ENCODE assay signal across 16 cellular contexts in genomic region chr10:76072384-76072783, GRCh38.
DNase-seq lines count a peak whose midpoint lies in the region; ATAC-seq, FAIRE-seq and TF ChIP-seq lines count a peak whose summit lies in the region.
"Had no signal": no experiment of that assay in that cellular context is flagged by ENCODE, and none has a peak within 500 bp of the region (broad histone marks: within the 10 kb centered on the region; RNA-seq: fewer than 3 reads in every experiment).

No MANE protein-coding gene starts in this region.

- H3K36me3 Mint-ChIP-seq in osteocyte (ENCODE audit: unreplicated experiment) (no peaks in the 10 kb centered on the region), MCF 10A (ENCODE audit: insufficient read depth, unreplicated experiment) (no peaks in the 10 kb centered on the region)
- no peaks in the 10 kb centered on the region for H3K36me3 Mint-ChIP-seq in CD4-positive, alpha-beta T cell (ENCODE audit: low read depth)
- H3K36me3 Mint-ChIP-seq: CD4-positive, alpha-beta memory T cell had no signal

- DNase-seq in LNCaP clone FGC (ENCODE audit: low read depth) (peak; percentile 63), bronchial epithelial cell (ENCODE audit: low read depth) (no peak), osteocyte (ENCODE audit: extremely low spot score, unreplicated experiment) (no peak), germinal center (ENCODE audit: low spot score) (no peak), MCF 10A (ENCODE audit: unreplicated experiment) (no peak)
- no peak for DNase-seq in CD4-positive, alpha-beta T cell
- DNase-seq: C1 segment of cervical spinal cord; CD4-positive, alpha-beta memory T cell; DMS79; H7 had no signal

- TF ChIP-seq CTCF in LNCaP clone FGC (IDR thresholded peaks at IDR 0.05; ENCODE audit: control insufficient read depth, extremely low read depth, insufficient read depth), result no peak
- no peak for TF ChIP-seq CTCF in bronchial epithelial cell (IDR thresholded peaks at IDR 0.05; ENCODE audit: insufficient read depth, low read length, severe bottlenecking)
- TF ChIP-seq CTCF in osteocyte (IDR thresholded peaks at IDR 0.05), result no peak
- no peak for TF ChIP-seq CTCF in CD4-positive, alpha-beta T cell (IDR thresholded peaks at IDR 0.05)
- no peak for TF ChIP-seq CTCF in MCF 10A (IDR thresholded peaks at IDR 0.05; ENCODE audit: unreplicated experiment)

- H3K4me3 ChIP-seq in LNCaP clone FGC (ENCODE audit: low read depth, low read length), result no peak overlapping the region
- no peak overlapping the region for H3K4me3 ChIP-seq in bronchial epithelial cell (ENCODE audit: low read depth, low read length)
- H3K4me3 ChIP-seq: GM12878, GM23338 had no signal

- BruUV-seq in MCF 10A (replicated peaks; lab: Mats Ljungman, UMichigan), result no TSS peak

- no peaks in the 10 kb centered on the region for H3K9me3 ChIP-seq in CD4-positive, alpha-beta T cell (ENCODE audit: control insufficient read depth, low read length)

- FAIRE-seq in bronchial epithelial cell (lab: Jason Lieb, UNC), result peak; percentile 18
- FAIRE-seq: A204.1, GM12878, GM18507 had no signal

- CTCF ChIA-PET in CD4-positive, alpha-beta T cell (lab: Charles Lee), result no interaction called here
- CTCF ChIA-PET in MCF 10A (lab: Yijun Ruan, JAX), result no interaction called here

- H3K9me3 Mint-ChIP-seq in osteocyte (ENCODE audit: unreplicated experiment) (peaks cover 7% of the 10 kb centered on the region), MCF 10A (ENCODE audit: unreplicated experiment) (peaks cover 7% of the 10 kb centered on the region)
- no peaks in the 10 kb centered on the region for H3K9me3 Mint-ChIP-seq in CD4-positive, alpha-beta T cell

- no peak for ATAC-seq in CD4-positive, alpha-beta T cell (ENCODE audit: poor library complexity)
- ATAC-seq in GM19395 (IDR thresholded peaks at IDR 0.05; ENCODE audit: unreplicated experiment), result no peak
- ATAC-seq: GM12878, GM23338 had no signal

- no peak overlapping the region for H3K4me3 Mint-ChIP-seq in osteocyte (ENCODE audit: unreplicated experiment)
- no peak overlapping the region for H3K4me3 Mint-ChIP-seq in CD4-positive, alpha-beta T cell
- no peak overlapping the region for H3K4me3 Mint-ChIP-seq in MCF 10A (ENCODE audit: unreplicated experiment)
- H3K4me3 Mint-ChIP-seq: B cell; CD4-positive, alpha-beta memory T cell; GM23338 had no signal

- H3K27me3 Mint-ChIP-seq in osteocyte (ENCODE audit: unreplicated experiment) (peaks cover 3% of the 10 kb centered on the region), MCF 10A (ENCODE audit: insufficient read depth, unreplicated experiment) (no peaks in the 10 kb centered on the region)
- H3K27me3 Mint-ChIP-seq in CD4-positive, alpha-beta T cell, result no peaks in the 10 kb centered on the region
- H3K27me3 Mint-ChIP-seq: B cell; CD4-positive, alpha-beta memory T cell had no signal

- no peak overlapping the region for H3K27ac ChIP-seq in CD4-positive, alpha-beta T cell (ENCODE audit: low read depth, low read length)

- no peaks in the 10 kb centered on the region for H3K27me3 ChIP-seq in bronchial epithelial cell (ENCODE audit: control insufficient read depth, insufficient read depth, low read length)
- H3K27me3 ChIP-seq in CD4-positive, alpha-beta T cell (ENCODE audit: control insufficient read depth, insufficient read depth, low read length), result no peaks in the 10 kb centered on the region

- POLR2A ChIA-PET in CD4-positive, alpha-beta T cell (lab: Charles Lee), result interaction anchor here (0.7 kb wide), 1 partner anchor 387 kb away, joined by 3 read pairs; no protein-coding TSS in a partner anchor
- POLR2A ChIA-PET in MCF 10A (lab: Yijun Ruan, JAX), result interaction anchor here (0.6 kb wide), 1 partner anchor 1882 kb away, joined by 3 read pairs; no protein-coding TSS in a partner anchor

- H3K4me1 Mint-ChIP-seq in osteocyte (ENCODE audit: unreplicated experiment) (peaks cover 20% of the 10 kb centered on the region), MCF 10A (ENCODE audit: insufficient read depth, unreplicated experiment) (no peaks in the 10 kb centered on the region)
- no peaks in the 10 kb centered on the region for H3K4me1 Mint-ChIP-seq in CD4-positive, alpha-beta T cell (ENCODE audit: low read depth)
- H3K4me1 Mint-ChIP-seq: B cell; CD4-positive, alpha-beta memory T cell; GM23338 had no signal

- H3K27ac Mint-ChIP-seq in osteocyte (ENCODE audit: unreplicated experiment) (peak overlapping the region; percentile 54), MCF 10A (ENCODE audit: low read depth, unreplicated experiment) (no peak overlapping the region)
- H3K27ac Mint-ChIP-seq in CD4-positive, alpha-beta T cell, result no peak overlapping the region
- H3K27ac Mint-ChIP-seq: B cell; CD4-positive, alpha-beta memory T cell; GM23338 had no signal

- intact Hi-C loops in CD4-positive, alpha-beta T cell (cut with DNase I, micrococcal nuclease), result no loop called here
- intact Hi-C loops in MCF 10A (cut with micrococcal nuclease), result no loop called here

- H3K36me3 ChIP-seq in bronchial epithelial cell (ENCODE audit: control insufficient read depth, insufficient read depth, low read length), result no peaks in the 10 kb centered on the region
